ENCODE assay signal across 8 cellular contexts in the genomic region with DNA sequence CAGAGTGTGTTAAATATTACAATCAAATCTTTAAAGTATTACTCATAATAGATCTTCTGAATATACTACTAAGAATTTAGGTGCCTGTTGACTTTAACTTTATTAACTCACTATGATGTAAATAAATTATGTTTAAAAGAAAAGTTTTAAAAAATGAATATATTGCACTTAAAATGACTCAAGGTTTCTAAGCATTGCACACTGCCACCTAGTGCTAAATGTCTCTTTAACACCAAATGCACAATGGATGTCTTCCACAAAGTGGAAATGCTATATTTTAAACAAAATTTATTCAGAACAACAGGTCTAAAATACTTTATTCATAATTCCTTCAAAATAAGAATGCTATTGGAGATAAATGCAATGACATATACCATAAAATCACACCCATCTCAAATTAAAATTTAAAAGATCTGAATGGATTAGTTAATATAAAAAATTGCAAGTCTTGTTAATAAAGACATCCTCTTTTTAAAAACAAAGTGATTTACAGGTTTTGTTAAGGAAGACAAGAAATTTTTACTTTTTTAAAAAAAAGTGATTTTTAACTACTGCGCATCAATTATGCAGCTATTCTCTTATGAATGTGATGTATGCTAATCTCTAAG. TPM values are rescaled to one million over a fixed set of nuclear protein-coding genes. Genes with fewer than 3 reads are reported as not detected.
DNase-seq lines count a peak whose midpoint lies in the region; ATAC-seq and TF ChIP-seq lines count a peak whose summit lies in the region.

No MANE protein-coding gene starts in this region.

- H3K27me3 ChIP-seq in left ventricle myocardium inferior (ENCODE audit: low read depth) (peaks cover 7% of the 10 kb centered on the region), gastrocnemius medialis (no peaks in the 10 kb centered on the region)

- TF ChIP-seq POLR2A in gastrocnemius medialis (IDR thresholded peaks at IDR 0.05), result no peak

- POLR2A ChIA-PET in OCI-LY7 (lab: Charles Lee), result no interaction called here

- H3K27ac ChIP-seq in left ventricle myocardium inferior (replicated peaks), result no peak overlapping the region
- no peak overlapping the region for H3K27ac ChIP-seq in OCI-LY7 (ENCODE audit: low read depth, low read length, poor library complexity, severe bottlenecking)
- no peak overlapping the region for H3K27ac ChIP-seq in gastrocnemius medialis

- intact Hi-C loops in left ventricle myocardium inferior (cut with micrococcal nuclease) (loop anchor here (10.0 kb wide), 1 partner anchor 716 kb away; no protein-coding TSS in a partner anchor), Right ventricle myocardium superior (cut with DNase I) (no loop called here), OCI-LY7 (cut with micrococcal nuclease; ENCODE audit: unreplicated experiment) (loop anchor here (10.0 kb wide), 2 partner anchors 486 to 716 kb away; no protein-coding TSS in a partner anchor), gastrocnemius medialis (cut with DNase I; ENCODE audit: low total_unique reads) (loop anchor here (10.0 kb wide), 2 partner anchors 576 to 1696 kb away; no protein-coding TSS in a partner anchor)

- no peak for DNase-seq in left ventricle myocardium inferior
- no peak for DNase-seq in Right ventricle myocardium superior
- peak; percentile 14 for DNase-seq in OCI-LY7 (ENCODE audit: low spot score)
- DNase-seq in epithelial cell of proximal tubule (ENCODE audit: low read depth), result peak; percentile 16
- no peak for DNase-seq in gastrocnemius medialis
- DNase-seq in activated CD8-positive, alpha-beta memory T cell treated with anti-CD3 and anti-CD28 coated beads, Interleukin-2, amount 50 U/mL, for 48 hours, result no peak
- DNase-seq in stimulated activated naive CD8-positive, alpha-beta T cell treated with anti-CD3 and anti-CD28 coated beads, Interleukin-15, Interleukin-2, amounts not matched to agents 100 U/mL and 50 U/mL, for 24 hours, result no peak

- H3K4me1 ChIP-seq in left ventricle myocardium inferior, result peaks cover 27% of the 10 kb centered on the region
- H3K4me1 ChIP-seq in OCI-LY7 (ENCODE audit: insufficient read depth, low read length, poor library complexity, severe bottlenecking), result no peaks in the 10 kb centered on the region
- H3K4me1 ChIP-seq in gastrocnemius medialis, result peaks cover 4 to 8% of the 10 kb centered on the region in 2 donors

- no peaks in the 10 kb centered on the region for H3K9me3 ChIP-seq in left ventricle myocardium inferior (replicated peaks)
- H3K9me3 ChIP-seq in OCI-LY7 (ENCODE audit: low read length), result no peaks in the 10 kb centered on the region
- H3K9me3 ChIP-seq in gastrocnemius medialis, result no peaks in the 10 kb centered on the region

- H3K79me2 ChIP-seq in OCI-LY7 (ENCODE audit: insufficient read depth, low read depth, low read length), result no peaks in the 10 kb centered on the region

- CTCF ChIA-PET in OCI-LY7 (lab: Charles Lee; ENCODE audit: unreplicated experiment), result no interaction called here

- TF ChIP-seq CTCF in left ventricle myocardium inferior (IDR thresholded peaks at IDR 0.05; ENCODE audit: borderline replicate concordance) (peak; percentile 75), OCI-LY7 (conservative IDR thresholded peaks at IDR 0.05; ENCODE audit: low read length) (peak; percentile 85), epithelial cell of proximal tubule (conservative IDR thresholded peaks at IDR 0.05; ENCODE audit: low read depth, low read length) (peak; percentile 75), gastrocnemius medialis (IDR thresholded peaks at IDR 0.05 in 4 of 5, conservative IDR thresholded peaks at IDR 0.05 in 1 of 5) (peak in 4 of 5 experiments; percentile 37 to 67 (median 53))

- no peaks in the 10 kb centered on the region for H3K36me3 ChIP-seq in left ventricle myocardium inferior
- no peaks in the 10 kb centered on the region for H3K36me3 ChIP-seq in OCI-LY7 (ENCODE audit: insufficient read depth, low read length)
- H3K36me3 ChIP-seq in gastrocnemius medialis, result no peaks in the 10 kb centered on the region

- H3K4me3 ChIP-seq in left ventricle myocardium inferior (no peak overlapping the region), OCI-LY7 (ENCODE audit: low read depth, low read length, poor library complexity, severe bottlenecking) (no peak overlapping the region), epithelial cell of proximal tubule (ENCODE audit: low read depth, low read length) (no peak overlapping the region), gastrocnemius medialis (no peak overlapping the region)

- H3K9me2 ChIP-seq in OCI-LY7 (ENCODE audit: insufficient read depth, low read length), result no peaks in the 10 kb centered on the region

- in situ Hi-C loops in gastrocnemius medialis (cut with MboI; ENCODE audit: low sequenced_read_pairs in 4 of 4), result loop anchor here (10.0 to 25.0 kb wide), 5 partner anchors 478 to 728 kb away; no protein-coding TSS in a partner anchor

- ATAC-seq in Right ventricle myocardium superior (ENCODE audit: poor library complexity) (no peak), gastrocnemius medialis (no peak), HG02884 (IDR thresholded peaks at IDR 0.05; ENCODE audit: unreplicated experiment) (no peak)
- no peak for ATAC-seq in stimulated activated naive CD8-positive, alpha-beta T cell treated with anti-CD3 and anti-CD28 coated beads, Interleukin-15, Interleukin-2, amounts not matched to agents 100 U/mL and 50 U/mL, for 24 hours

- no peaks in the 10 kb centered on the region for H4K20me1 ChIP-seq in OCI-LY7 (ENCODE audit: insufficient read depth, low read length)

- no TSS peak for BruUV-seq in OCI-LY7 (replicated peaks; lab: Mats Ljungman, UMichigan)

- no peak overlapping the region for H2AFZ ChIP-seq in OCI-LY7 (ENCODE audit: low read length)

- no peak overlapping the region for H3K4me2 ChIP-seq in OCI-LY7 (ENCODE audit: low read length)

RNA-seq across cellular contexts. Expression of a gene that starts 5.5 kb away (rescaled TPM):
- total RNA-seq in left ventricle myocardium inferior, result 61.1 TPM
- total RNA-seq in Right ventricle myocardium superior, result 10.7 TPM
- total RNA-seq in OCI-LY7 (2014; rRNA removed; shearing (Covaris generic)), result not detected in 2 replicates
- total RNA-seq in OCI-LY7 (2022), result not detected in 2 replicates
- total RNA-seq in epithelial cell of proximal tubule, result 12.0 and 14.2 TPM in 2 replicates
- 10 to 100 TPM in 1 of 4 donors, 1 to 10 TPM in 3; 7.5 to 23.6 (median 9.1) TPM for total RNA-seq in gastrocnemius medialis

Comparison
In these comparisons a context has a peak if more than half of its experiments do, and no peak if none do; other contexts are left out.
1. DNase-seq: peak in OCI-LY7 (single experiment) and epithelial cell of proximal tubule (single experiment); none in left ventricle myocardium inferior (single experiment), Right ventricle myocardium superior (single experiment), gastrocnemius medialis (0 of 2), activated CD8-positive, alpha-beta memory T cell treated with anti-CD3 and anti-CD28 coated beads, Interleukin-2, amount 50 U/mL, for 48 hours (single experiment) and stimulated activated naive CD8-positive, alpha-beta T cell treated with anti-CD3 and anti-CD28 coated beads, Interleukin-15, Interleukin-2, amounts not matched to agents 100 U/mL and 50 U/mL, for 24 hours (single experiment).
2. Peak in every context shown above with its lines, with median percentiles within 50 percentile points of each other: CTCF ChIP-seq.